In the genomic region with DNA sequence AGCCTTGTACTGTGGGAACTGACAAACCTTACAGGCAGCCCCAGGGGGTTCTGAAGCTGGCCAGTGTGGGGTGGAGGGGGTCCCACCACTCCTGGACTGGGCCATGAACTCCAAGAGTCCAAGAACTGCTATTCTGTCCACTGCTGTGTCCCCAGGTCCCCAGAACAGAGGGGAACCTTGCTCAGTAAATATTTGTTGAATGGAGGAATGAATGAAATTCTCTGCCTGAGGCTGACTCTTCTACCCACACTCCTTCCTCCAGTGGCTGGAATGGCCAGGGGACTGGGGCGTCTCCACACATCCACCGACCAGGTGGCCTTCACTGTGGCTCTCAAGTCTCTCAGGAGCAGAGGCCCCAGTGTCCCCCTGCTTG, we compare ENCODE assay signal across 22 cellular contexts. TPM values are rescaled to one million over a fixed set of nuclear protein-coding genes. Genes with fewer than 3 reads are reported as not detected.
DNase-seq lines count a peak whose midpoint lies in the region; ATAC-seq, FAIRE-seq and TF ChIP-seq lines count a peak whose summit lies in the region.
"Had no signal": no experiment of that assay in that cellular context is flagged by ENCODE, and none has a peak within 500 bp of the region (broad histone marks: within the 10 kb centered on the region; RNA-seq: fewer than 3 reads in every experiment).

No MANE protein-coding gene starts in this region.

- no peaks in the 10 kb centered on the region for H4K20me1 ChIP-seq in astrocyte (ENCODE audit: insufficient read depth, low read length)

- TF ChIP-seq EP300 in stomach (IDR thresholded peaks at IDR 0.05): no peak

- intact Hi-C loops in right lobe of liver (cut with DNase I): no loop called here
- intact Hi-C loops in stomach (cut with DNase I; ENCODE audit: low total_unique reads): no loop called here

- peaks cover 3% of the 10 kb centered on the region for H3K4me1 Mint-ChIP-seq in astrocyte (ENCODE audit: low read depth, unreplicated experiment)

- H3K9me3 ChIP-seq in AG04450 (ENCODE audit: control insufficient read depth, insufficient read depth, low read length) (no peaks in the 10 kb centered on the region; the same call in 1 of the 2 replicates), astrocyte (ENCODE audit: insufficient read depth, low read depth, low read length) (no peaks in the 10 kb centered on the region), right lobe of liver (no peaks in the 10 kb centered on the region), stomach (no peaks in the 10 kb centered on the region)
- H3K9me3 ChIP-seq: BE2C, SJCRH30 had no signal

- peaks cover 5% of the 10 kb centered on the region for H3K36me3 Mint-ChIP-seq in astrocyte (ENCODE audit: low read depth, unreplicated experiment)

- no peak for FAIRE-seq in astrocyte (lab: Jason Lieb, UNC)
- FAIRE-seq: K562 had no signal

- peak; percentile 19 to 59 (median 36) for ATAC-seq in right lobe of liver
- ATAC-seq: GM23338, K562, PC-3 had no signal

- H3K27ac Mint-ChIP-seq in astrocyte (ENCODE audit: unreplicated experiment): peak overlapping the region; percentile 41
- H3K27ac Mint-ChIP-seq: CD4-positive, alpha-beta T cell; GM23338 had no signal

- CTCF ChIA-PET in AG04450 (lab: Charles Lee): interaction anchor here (0.6 to 1.6 kb wide), 4 partner anchors 10 to 346 kb away, joined by 3 to 11 read pairs (median 4); no protein-coding TSS in a partner anchor

- H3K27me3 Mint-ChIP-seq in astrocyte (ENCODE audit: low read depth, unreplicated experiment): no peaks in the 10 kb centered on the region
- H3K27me3 Mint-ChIP-seq: CD4-positive, alpha-beta T cell had no signal

- H2AFZ ChIP-seq in astrocyte (ENCODE audit: low read depth, low read length): no peak overlapping the region
- H2AFZ ChIP-seq: GM23338 had no signal

- POLR2A ChIA-PET in AG04450 (lab: Yijun Ruan, JAX): interaction anchor here (1.8 to 1.9 kb wide), 2 partner anchors 14 to 19 kb away, joined by 5 to 7 read pairs; a partner anchor contains a TSS

- DNase-seq in AG04450 (ENCODE audit: low read depth, low spot score) (no peak), astrocyte (ENCODE audit: low read depth) (no peak), right lobe of liver (no peak), stomach (no peak), NCI-H2227 treated with DMSO at 0.1 percent for 48 hours (lab: John Stamatoyannopoulos, UW) (no peak), RKO (ENCODE audit: low spot score) (no peak)
- DNase-seq in NK-92 treated with Interleukin-12 subunit alpha and Interleukin-12 subunit beta, amount 100 ng/mL, for 24 hours (lab: John Stamatoyannopoulos, UW): no peak
- no peak for DNase-seq in activated CD4-positive, alpha-beta T cell treated with anti-CD3 and anti-CD28 coated beads, Interleukin-2, amount 50 U/mL, for 4 hours
- DNase-seq: 8988T; BE2C; CD4-positive, alpha-beta T cell; DMS153; GDM1; NCI-H1092 treated with DMSO at 0.1 percent for 48 hours; NCI-H146; NCI-H510A treated with DMSO at 0.1 percent for 48 hours; PC-3; SJCRH30 had no signal

- H3K4me1 ChIP-seq in astrocyte (ENCODE audit: insufficient read depth, low read length) (peaks cover 5% of the 10 kb centered on the region), right lobe of liver (peaks cover 0 to 16% (median 8%) of the 10 kb centered on the region in 4 donors), stomach (peaks cover 4 to 31% (median 24%) of the 10 kb centered on the region in 4 donors)
- H3K4me1 ChIP-seq: BE2C had no signal

- no peak overlapping the region for H3K4me2 ChIP-seq in astrocyte (ENCODE audit: low read length)
- H3K4me2 ChIP-seq: GM23338 had no signal

- no peaks in the 10 kb centered on the region for H3K79me2 ChIP-seq in astrocyte (ENCODE audit: insufficient read depth, low read length)

- no peak overlapping the region for H3K4me3 Mint-ChIP-seq in astrocyte (ENCODE audit: unreplicated experiment)
- H3K4me3 Mint-ChIP-seq: CD4-positive, alpha-beta T cell; GM23338 had no signal

- TF ChIP-seq POLR2A in right lobe of liver (IDR thresholded peaks at IDR 0.05) (no peak), stomach (IDR thresholded peaks at IDR 0.05) (no peak)

- H3K36me3 ChIP-seq in astrocyte (ENCODE audit: insufficient read depth, low read length) (no peaks in the 10 kb centered on the region), right lobe of liver (no peaks in the 10 kb centered on the region), stomach (peaks cover 0 to 32% (median 9%) of the 10 kb centered on the region in 4 donors)
- H3K36me3 ChIP-seq: BE2C, SJCRH30 had no signal

- TF ChIP-seq CTCF in AG04450 (IDR thresholded peaks at IDR 0.05; ENCODE audit: low read depth, low read length): no peak
- no peak for TF ChIP-seq CTCF in astrocyte (IDR thresholded peaks at IDR 0.05; ENCODE audit: insufficient read depth, low read depth, low read length)
- TF ChIP-seq CTCF in right lobe of liver (IDR thresholded peaks at IDR 0.05): no peak
- no peak for TF ChIP-seq CTCF in stomach (IDR thresholded peaks at IDR 0.05)

- H3K27ac ChIP-seq in AG04450 (ENCODE audit: low read depth, low read length) (peak overlapping the region; percentile 43), astrocyte (ENCODE audit: low read depth, low read length) (no peak overlapping the region), right lobe of liver (peak overlapping the region in 1 of 3 donors; percentile 8), stomach (peak overlapping the region in 4 of 5 donors; percentile 41 to 73 (median 54))
- H3K27ac ChIP-seq: RWPE1, SJCRH30 had no signal

- 65% methylated on average over 2 of the region's 2 CpGs for WGBS in right lobe of liver (ENCODE audit: insufficient coverage, low coverage, low lambda C conversion rate, missing lambda C conversion rate)
- WGBS in stomach, 5 donors: 40 to 80% (median 53%) methylated on average over 2 of the region's 2 CpGs

- no peak overlapping the region for H3K4me3 ChIP-seq in AG04450 (ENCODE audit: low read depth, low read length)
- no peak overlapping the region for H3K4me3 ChIP-seq in astrocyte (ENCODE audit: insufficient read depth, low read depth, low read length)
- no peak overlapping the region for H3K4me3 ChIP-seq in right lobe of liver
- H3K4me3 ChIP-seq in stomach: no peak overlapping the region
- H3K4me3 ChIP-seq: GM23338, K562, SJCRH30 had no signal

- H3K9me3 Mint-ChIP-seq in astrocyte (ENCODE audit: unreplicated experiment): no peaks in the 10 kb centered on the region
- H3K9me3 Mint-ChIP-seq: CD4-positive, alpha-beta T cell; GM23338 had no signal

- no peaks in the 10 kb centered on the region for H3K27me3 ChIP-seq in AG04450 (ENCODE audit: control insufficient read depth, insufficient read depth, low read length)
- no peaks in the 10 kb centered on the region for H3K27me3 ChIP-seq in astrocyte (ENCODE audit: insufficient read depth, low read length)
- H3K27me3 ChIP-seq in right lobe of liver: no peaks in the 10 kb centered on the region
- H3K27me3 ChIP-seq in stomach: no peaks in the 10 kb centered on the region
- H3K27me3 ChIP-seq: BE2C had no signal

- no peak overlapping the region for H3K9ac ChIP-seq in astrocyte (ENCODE audit: low read length)

RNA-seq across cellular contexts. Expression of a gene that starts 11.6 kb away (rescaled TPM):
- polyA plus RNA-seq in AG04450 (2011; rRNA removed) (5.8 and 9.1 TPM in 2 replicates), stomach (10 to 100 TPM; 13.9 to 16.1 (median 14.2) TPM)
- polyA minus RNA-seq in AG04450 (2011; rRNA and poly(A)+ RNA removed): 3.4 and 3.9 TPM in 2 replicates
- total RNA-seq in astrocyte (43.8 and 45.3 TPM in 2 replicates), right lobe of liver (10 to 100 TPM; 12.5 to 24.4 (median 14.6) TPM), stomach (100 to 1,000 TPM in 1 of 5 donors, 10 to 100 TPM in 4; 15.2 to 124 (median 60.3) TPM)

RNA-seq across cellular contexts. Expression of a gene that starts 19.3 kb away (rescaled TPM):
- polyA plus RNA-seq in AG04450 (2011; rRNA removed) (30.4 and 36.6 TPM in 2 replicates), stomach (100 to 1,000 TPM in 1 of 3 donors, 10 to 100 TPM in 2; 73.4 to 106 (median 73.7) TPM)
- 51.9 and 52.1 TPM in 2 replicates for polyA minus RNA-seq in AG04450 (2011; rRNA and poly(A)+ RNA removed)
- total RNA-seq in astrocyte (101 and 105 TPM in 2 replicates), right lobe of liver (10 to 100 TPM; 27.4 to 69.4 (median 49.6) TPM), stomach (100 to 1,000 TPM in 3 of 5 donors, 10 to 100 TPM in 2; 67.8 to 320 (median 120) TPM)

RNA-seq across cellular contexts. Expression of a gene that starts 26.2 kb away (rescaled TPM):
- polyA plus RNA-seq in AG04450 (2011; rRNA removed): 0.04 and 0.21 TPM in 2 replicates
- not detected in 2 replicates for polyA minus RNA-seq in AG04450 (2011; rRNA and poly(A)+ RNA removed)
- 0.14 TPM in 1 of 2 replicates, not detected in the other for total RNA-seq in astrocyte
- total RNA-seq in right lobe of liver: 1 to 10 TPM in 4 of 6 experiments, under 1 TPM in 2; 0.75 to 1.9 (median 1.1) TPM
- 10 to 100 TPM in 2 of 5 donors, 1 to 10 TPM in 3; 1.1 to 21.2 (median 7.8) TPM for total RNA-seq in stomach
- 1 to 10 TPM; 2.1 to 3.5 (median 2.5) TPM for polyA plus RNA-seq in stomach
- total RNA-seq: Daoy, PC-3 had no signal

RNA-seq across cellular contexts. Expression of a gene that starts 41.2 kb away (rescaled TPM):
- polyA plus RNA-seq in AG04450 (2011; rRNA removed): not detected in 2 replicates
- not detected in 2 replicates for polyA minus RNA-seq in AG04450 (2011; rRNA and poly(A)+ RNA removed)
- not detected in 2 replicates for total RNA-seq in astrocyte
- total RNA-seq in right lobe of liver: 100 to 1,000 TPM in 2 of 6 experiments, 10 to 100 TPM in 4; 45.1 to 135 (median 59.2) TPM
- not detected for total RNA-seq in stomach
- polyA plus RNA-seq in stomach: not detected
- total RNA-seq: CD4-positive, alpha-beta T cell; GM23338; K562; PC-3; SJCRH30 had no signal
- polyA plus RNA-seq: GM23338, K562 had no signal

RNA-seq across cellular contexts. Expression of a gene that starts 58.5 kb away (rescaled TPM):
- polyA plus RNA-seq in AG04450 (2011; rRNA removed) (11.7 and 12.4 TPM in 2 replicates), stomach (10 to 100 TPM in 2 of 3 donors, 1 to 10 TPM in 1; 9.5 to 14.1 (median 13.7) TPM)
- polyA minus RNA-seq in AG04450 (2011; rRNA and poly(A)+ RNA removed): 7.6 and 9.5 TPM in 2 replicates
- total RNA-seq in astrocyte (35.6 and 40.1 TPM in 2 replicates), right lobe of liver (10 to 100 TPM in 5 of 6 experiments, 1 to 10 TPM in 1; 10.0 to 20.2 (median 13.3) TPM), stomach (10 to 100 TPM; 19.8 to 38.7 (median 23.7) TPM)
